In the genomic region with DNA sequence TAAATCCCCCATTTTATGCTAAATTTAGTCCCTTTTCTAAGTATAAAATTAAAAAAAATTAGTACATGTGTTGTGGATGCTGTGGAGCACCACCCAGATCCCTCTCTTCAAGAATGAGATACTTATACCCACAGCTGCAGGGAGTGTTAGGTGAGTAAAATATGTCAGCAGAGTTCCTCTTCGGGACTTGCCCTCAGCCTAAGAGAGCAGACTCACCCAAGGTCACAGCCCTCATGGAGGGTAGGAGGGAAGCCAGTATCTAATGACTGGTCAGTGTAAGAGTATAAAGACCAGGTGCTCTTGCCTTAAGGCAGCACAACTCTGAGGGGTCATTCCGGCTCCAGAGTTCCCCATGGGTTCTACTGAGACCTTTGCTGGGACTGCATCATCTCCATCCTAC, we compare ENCODE assay signal across 22 cellular contexts.
DNase-seq lines count a peak whose midpoint lies in the region; ATAC-seq, FAIRE-seq and TF ChIP-seq lines count a peak whose summit lies in the region.
"Had no signal": no experiment of that assay in that cellular context is flagged by ENCODE, and none has a peak within 500 bp of the region (broad histone marks: within the 10 kb centered on the region; RNA-seq: fewer than 3 reads in every experiment).

No MANE protein-coding gene starts in this region.

- TF ChIP-seq EP300 in HepG2 (IDR thresholded peaks at IDR 0.05; ENCODE audit: low read depth in 2 of 2, low read length in 2 of 2): no peak
- TF ChIP-seq EP300 in HepG2 (CRISPR knock-in tag; IDR thresholded peaks at IDR 0.05; ENCODE audit: borderline replicate concordance): no peak
- TF ChIP-seq EP300 in GM12878 (IDR thresholded peaks at IDR 0.05; ENCODE audit: borderline replicate concordance in 1 of 2, control insufficient read depth in 1 of 2, low read depth in 2 of 2, low read length in 2 of 2): no peak

- in situ Hi-C loops in HepG2 (cut with HindIII; ENCODE audit: extremely low pct_ligation_motif_present, low pct_unique_long_range_greater_than_20kb): no loop called here
- in situ Hi-C loops in GM12878 (cut with MboI): no loop called here

- no peak overlapping the region for H3K4me2 ChIP-seq in HepG2 (ENCODE audit: low read depth, low read length)
- H3K4me2 ChIP-seq in GM12878 (ENCODE audit: control insufficient read depth, insufficient read depth): no peak overlapping the region
- H3K4me2 ChIP-seq: BLaER1 had no signal

- H3K4me3 ChIP-seq in HepG2 (replicated peaks in 1 of 3; ENCODE audit: insufficient read depth in 1 of 3, low read depth in 2 of 3, low read length in 3 of 3) (no peak overlapping the region), right lobe of liver (no peak overlapping the region), GM12878 (no peak overlapping the region)
- H3K4me3 ChIP-seq: BLaER1, GM23248 had no signal

- H3K27ac ChIP-seq in HepG2 (ENCODE audit: extremely low read length, insufficient read depth, low read length) (no peak overlapping the region), right lobe of liver (no peak overlapping the region), GM12878 (ENCODE audit: control insufficient read depth, insufficient read depth) (no peak overlapping the region)
- H3K27ac ChIP-seq: 22Rv1, BLaER1, C4-2B, GM23248 had no signal

- CTCF ChIA-PET in HepG2 (lab: Yijun Ruan, JAX; ENCODE audit: low intra/inter-chr PET ratio, low total read pairs): no interaction called here
- CTCF ChIA-PET in GM12878 (lab: Yijun Ruan, JAX): no interaction called here

- intact Hi-C loops in HepG2 (cut with micrococcal nuclease; ENCODE audit: unreplicated experiment) (no loop called here), right lobe of liver (cut with DNase I) (no loop called here), GM12878 (cut with micrococcal nuclease; ENCODE audit: unreplicated experiment) (no loop called here)

- peak; percentile 1 for DNase-seq in HepG2 (ENCODE audit: low spot score)
- DNase-seq in right lobe of liver: no peak
- no peak for DNase-seq in GM12878 (ENCODE audit: low read depth, low spot score)
- DNase-seq in iPS-NIHi7 (ENCODE audit: extremely low spot score): no peak
- DNase-seq in mesenteric fat pad (ENCODE audit: low spot score): no peak
- DNase-seq: Caco-2; CD4-positive, CD25-positive, alpha-beta regulatory T cell; CD8-positive, alpha-beta T cell; DMS153; DND-41; GM23248; H7; HCEC 1CT had no signal

- RAD21 ChIA-PET in GM12878 (lab: Charles Lee; ENCODE audit: unreplicated experiment): no interaction called here

- ATAC-seq in HepG2: no peak; the same call in 2 of the 3 replicates
- ATAC-seq in right lobe of liver: no peak
- ATAC-seq in HG02884 (IDR thresholded peaks at IDR 0.05; ENCODE audit: unreplicated experiment): peak; percentile 42
- peak; percentile 30; the same call in 2 of the 3 replicates for ATAC-seq in GM12878
- ATAC-seq in GM21737 (IDR thresholded peaks at IDR 0.05; ENCODE audit: unreplicated experiment): no peak
- ATAC-seq: CD8-positive, alpha-beta T cell had no signal

- FAIRE-seq in HepG2 (lab: Jason Lieb, UNC) (no peak), GM12878 (lab: Jason Lieb, UNC) (no peak)
- FAIRE-seq: A204.1, G401.6, GM18507, H1 had no signal

- H3K4me1 ChIP-seq in HepG2 (ENCODE audit: insufficient read depth, low read length) (no peaks in the 10 kb centered on the region), right lobe of liver (no peaks in the 10 kb centered on the region), GM12878 (ENCODE audit: control insufficient read depth, insufficient read depth, low read length) (no peaks in the 10 kb centered on the region)
- H3K4me1 ChIP-seq: BLaER1, Caco-2 had no signal

- BruUV-seq in HepG2 (replicated peaks; lab: Mats Ljungman, UMichigan) (no TSS peak), GM12878 (replicated peaks; lab: Mats Ljungman, UMichigan) (TSS peak; percentile 21)

- no peak overlapping the region for H2AFZ ChIP-seq in HepG2 (ENCODE audit: low read length)
- no peak overlapping the region for H2AFZ ChIP-seq in GM12878 (ENCODE audit: control insufficient read depth, low read depth, low read length)
- H2AFZ ChIP-seq: GM23248 had no signal

- H3K79me2 ChIP-seq in HepG2 (ENCODE audit: insufficient read depth, low read length): no peaks in the 10 kb centered on the region
- H3K79me2 ChIP-seq in GM12878 (ENCODE audit: control insufficient read depth, insufficient read depth, low read length): no peaks in the 10 kb centered on the region

- H3K9me3 ChIP-seq in HepG2 (ENCODE audit: low read length) (no peaks in the 10 kb centered on the region), right lobe of liver (no peaks in the 10 kb centered on the region), GM12878 (replicated peaks; ENCODE audit: control insufficient read depth, insufficient read depth, low read length) (no peaks in the 10 kb centered on the region)
- H3K9me3 ChIP-seq: Caco-2 had no signal

- H4K20me1 ChIP-seq in HepG2 (ENCODE audit: insufficient read depth, low read length): no peaks in the 10 kb centered on the region
- no peaks in the 10 kb centered on the region for H4K20me1 ChIP-seq in GM12878 (ENCODE audit: control insufficient read depth, insufficient read depth)
- H4K20me1 ChIP-seq: BLaER1 had no signal

- POLR2A ChIA-PET in HepG2 (lab: Yijun Ruan, JAX) (no interaction called here), GM12878 (lab: Charles Lee) (no interaction called here)

- TF ChIP-seq CTCF in HepG2 (CRISPR knock-in tag; IDR thresholded peaks at IDR 0.05) (no peak), right lobe of liver (IDR thresholded peaks at IDR 0.05) (no peak), GM12878 (IDR thresholded peaks at IDR 0.05 in 2 of 3, conservative IDR thresholded peaks at IDR 0.05 in 1 of 3; ENCODE audit: control insufficient read depth in 2 of 3, extremely low read depth in 1 of 3, insufficient read depth in 1 of 3, low read depth in 3 of 3, low read length in 3 of 3) (no peak)

- TF ChIP-seq RAD21 in HepG2 (CRISPR knock-in tag; IDR thresholded peaks at IDR 0.05) (no peak), GM12878 (IDR thresholded peaks at IDR 0.05; ENCODE audit: insufficient read depth, low read depth, low read length) (no peak)

- WGBS in HepG2 (ENCODE audit: low lambda C conversion rate): 86% methylated on average over 2 of the region's 2 CpGs
- WGBS in right lobe of liver (ENCODE audit: insufficient coverage, low coverage, low lambda C conversion rate, missing lambda C conversion rate): 100% methylated on average over 1 of the region's 2 CpGs
- WGBS in GM12878 (ENCODE audit: insufficient coverage, insufficient replicate concordance, low lambda C conversion rate, missing lambda C conversion rate): 95% methylated on average over 2 of the region's 2 CpGs

- no peaks in the 10 kb centered on the region for H3K27me3 ChIP-seq in HepG2 (ENCODE audit: control insufficient read depth in 1 of 2, insufficient read depth in 2 of 2, low read length in 2 of 2)
- H3K27me3 ChIP-seq in right lobe of liver: no peaks in the 10 kb centered on the region
- no peaks in the 10 kb centered on the region for H3K27me3 ChIP-seq in GM12878 (replicated peaks in 1 of 2; ENCODE audit: control insufficient read depth in 2 of 2, insufficient read depth in 2 of 2, low read length in 1 of 2)
- H3K27me3 ChIP-seq: BLaER1 had no signal

- no peak overlapping the region for H3K9ac ChIP-seq in HepG2 (ENCODE audit: insufficient read depth, low read depth, low read length)
- H3K9ac ChIP-seq in GM12878 (ENCODE audit: control insufficient read depth, insufficient read depth, low read length): no peak overlapping the region
- H3K9ac ChIP-seq: BLaER1, GM23248 had no signal

- SMC1A ChIA-PET in GM12878 (lab: Charles Lee; ENCODE audit: uncharacterized antibody, unreplicated experiment): interaction anchor here (1.2 to 1.3 kb wide), 2 partner anchors 26 to 40 kb away, joined by 3 to 5 read pairs; no protein-coding TSS in a partner anchor

- TF ChIP-seq POLR2A in HepG2 (IDR thresholded peaks at IDR 0.05; ENCODE audit: insufficient read depth in 1 of 2, low read depth in 2 of 2, low read length in 2 of 2) (no peak), right lobe of liver (IDR thresholded peaks at IDR 0.05) (no peak), GM12878 (IDR thresholded peaks at IDR 0.05; ENCODE audit: low read depth, low read length) (no peak)

- H3K36me3 ChIP-seq in HepG2 (replicated peaks in 1 of 2; ENCODE audit: control insufficient read depth in 1 of 2, insufficient read depth in 2 of 2, low read length in 2 of 2): no peaks in the 10 kb centered on the region
- no peaks in the 10 kb centered on the region for H3K36me3 ChIP-seq in right lobe of liver
- H3K36me3 ChIP-seq in GM12878 (ENCODE audit: control insufficient read depth in 2 of 2, insufficient read depth in 2 of 2, low read length in 1 of 2): no peaks in the 10 kb centered on the region
- H3K36me3 ChIP-seq: BLaER1 had no signal

TF ChIP-seq in HepG2, 621 proteins besides CTCF, POLR2A, EP300 and RAD21 (continues in another document):
- TF ChIP-seq, protein P1, sequence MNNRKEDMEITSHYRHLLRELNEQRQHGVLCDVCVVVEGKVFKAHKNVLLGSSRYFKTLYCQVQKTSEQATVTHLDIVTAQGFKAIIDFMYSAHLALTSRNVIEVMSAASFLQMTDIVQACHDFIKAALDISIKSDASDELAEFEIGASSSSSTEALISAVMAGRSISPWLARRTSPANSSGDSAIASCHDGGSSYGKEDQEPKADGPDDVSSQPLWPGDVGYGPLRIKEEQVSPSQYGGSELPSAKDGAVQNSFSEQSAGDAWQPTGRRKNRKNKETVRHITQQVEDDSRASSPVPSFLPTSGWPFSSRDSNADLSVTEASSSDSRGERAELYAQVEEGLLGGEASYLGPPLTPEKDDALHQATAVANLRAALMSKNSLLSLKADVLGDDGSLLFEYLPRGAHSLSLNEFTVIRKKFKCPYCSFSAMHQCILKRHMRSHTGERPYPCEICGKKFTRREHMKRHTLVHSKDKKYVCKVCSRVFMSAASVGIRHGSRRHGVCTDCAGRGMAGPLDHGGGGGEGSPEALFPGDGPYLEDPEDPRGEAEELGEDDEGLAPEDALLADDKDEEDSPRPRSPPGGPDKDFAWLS (CRISPR knock-in tag; IDR thresholded peaks at IDR 0.05; ENCODE audit: borderline replicate concordance): no peak
- TF ChIP-seq FOXJ3 (CRISPR knock-in tag; IDR thresholded peaks at IDR 0.05; ENCODE audit: borderline replicate concordance): no peak

TF ChIP-seq in GM12878, 131 proteins besides CTCF, POLR2A, EP300 and RAD21:
- TF ChIP-seq TAF1 (IDR thresholded peaks at IDR 0.05; ENCODE audit: borderline replicate concordance, low read depth, low read length) (no peak), BCL11A (IDR thresholded peaks at IDR 0.05; ENCODE audit: low read depth, low read length) (no peak), MYB (IDR thresholded peaks at IDR 0.05; ENCODE audit: borderline replicate concordance, low read depth, low read length) (no peak), RUNX3 (IDR thresholded peaks at IDR 0.05; ENCODE audit: low read length) (no peak), ZSCAN29 (IDR thresholded peaks at IDR 0.05) (no peak), SUZ12 (IDR thresholded peaks at IDR 0.05; ENCODE audit: unreplicated experiment) (no peak), SMAD5 (IDR thresholded peaks at IDR 0.05; ENCODE audit: low read depth) (no peak), KAT2A (conservative IDR thresholded peaks at IDR 0.05; ENCODE audit: control insufficient read depth, low read depth, low read length) (no peak), FOXM1 (IDR thresholded peaks at IDR 0.05; ENCODE audit: low read depth, low read length) (no peak), NFYA (IDR thresholded peaks at IDR 0.05; ENCODE audit: borderline replicate concordance, low read depth, low read length) (no peak)

Comparison
In these comparisons a context has a peak if more than half of its experiments do, and no peak if none do; other contexts are left out.
1. ATAC-seq: peak in HG02884 (single experiment) and GM12878 (single experiment); none in HepG2 (single experiment), right lobe of liver (0 of 4) and GM21737 (single experiment).